Comparison of ENCODE assay signal across 1 cellular context in genomic region chrX:136076942-136077341, GRCh38.
A peak's percentile ranks its signal among the peaks of the same experiment; 100 is the strongest.
TF ChIP-seq lines count a peak whose summit lies in the region.

No MANE protein-coding gene starts in this region.

TF ChIP-seq in H1, 55 proteins besides CTCF, POLR2A, EP300 and RAD21 (continued from another document):
- TF ChIP-seq MAX (IDR thresholded peaks at IDR 0.05) = peak; percentile 44; the same call in 1 of the 2 replicates
